ENCODE assay signal across 1 cellular context in the genomic region with DNA sequence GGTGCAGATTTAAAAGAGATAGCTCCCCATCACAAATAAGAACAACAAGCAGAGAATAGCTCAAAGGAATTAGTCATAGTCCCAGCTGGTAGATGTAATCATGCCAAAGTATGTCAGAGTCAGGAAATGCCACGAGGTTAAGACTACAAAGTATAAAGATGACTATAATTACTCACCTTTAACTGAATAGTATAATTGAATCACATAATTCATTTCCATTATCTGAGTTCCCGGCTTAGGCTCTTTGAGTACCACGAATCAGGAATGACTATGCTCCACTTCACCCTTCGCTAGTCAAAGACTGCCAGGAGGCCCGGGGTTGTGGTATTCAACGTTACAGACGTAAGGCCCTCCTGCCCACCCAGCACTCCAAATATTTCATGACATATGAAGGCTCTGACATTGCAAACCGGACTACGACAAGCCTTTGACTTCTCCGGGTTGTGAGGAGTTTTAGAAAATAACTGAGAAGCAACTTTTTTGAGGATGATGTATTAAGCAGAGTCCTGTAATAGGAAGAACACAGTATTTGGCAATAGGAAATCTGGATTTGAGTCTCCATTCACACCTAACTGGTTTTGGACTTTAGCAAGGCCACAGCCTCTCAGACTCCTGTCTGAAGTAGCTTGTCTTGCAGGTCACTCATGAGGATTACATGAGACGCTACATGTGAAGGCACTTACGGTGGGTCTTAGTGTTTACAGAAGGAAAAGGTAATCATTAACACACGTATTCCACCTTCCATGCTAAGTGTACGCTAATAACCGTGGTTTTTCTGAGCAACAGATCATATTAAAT.
TF ChIP-seq lines count a peak whose summit lies in the region.

No MANE protein-coding gene starts in this region.

TF ChIP-seq in WTC11, 78 proteins besides CTCF, POLR2A, EP300 and RAD21 (continued from another document):
- TF ChIP-seq, protein P1, sequence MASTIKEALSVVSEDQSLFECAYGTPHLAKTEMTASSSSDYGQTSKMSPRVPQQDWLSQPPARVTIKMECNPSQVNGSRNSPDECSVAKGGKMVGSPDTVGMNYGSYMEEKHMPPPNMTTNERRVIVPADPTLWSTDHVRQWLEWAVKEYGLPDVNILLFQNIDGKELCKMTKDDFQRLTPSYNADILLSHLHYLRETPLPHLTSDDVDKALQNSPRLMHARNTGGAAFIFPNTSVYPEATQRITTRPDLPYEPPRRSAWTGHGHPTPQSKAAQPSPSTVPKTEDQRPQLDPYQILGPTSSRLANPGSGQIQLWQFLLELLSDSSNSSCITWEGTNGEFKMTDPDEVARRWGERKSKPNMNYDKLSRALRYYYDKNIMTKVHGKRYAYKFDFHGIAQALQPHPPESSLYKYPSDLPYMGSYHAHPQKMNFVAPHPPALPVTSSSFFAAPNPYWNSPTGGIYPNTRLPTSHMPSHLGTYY (CRISPR knock-in tag; IDR thresholded peaks at IDR 0.05) = no peak
- TF ChIP-seq, protein P2, sequence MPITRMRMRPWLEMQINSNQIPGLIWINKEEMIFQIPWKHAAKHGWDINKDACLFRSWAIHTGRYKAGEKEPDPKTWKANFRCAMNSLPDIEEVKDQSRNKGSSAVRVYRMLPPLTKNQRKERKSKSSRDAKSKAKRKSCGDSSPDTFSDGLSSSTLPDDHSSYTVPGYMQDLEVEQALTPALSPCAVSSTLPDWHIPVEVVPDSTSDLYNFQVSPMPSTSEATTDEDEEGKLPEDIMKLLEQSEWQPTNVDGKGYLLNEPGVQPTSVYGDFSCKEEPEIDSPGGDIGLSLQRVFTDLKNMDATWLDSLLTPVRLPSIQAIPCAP (CRISPR knock-in tag; IDR thresholded peaks at IDR 0.05) = no peak
- TF ChIP-seq, protein P3, sequence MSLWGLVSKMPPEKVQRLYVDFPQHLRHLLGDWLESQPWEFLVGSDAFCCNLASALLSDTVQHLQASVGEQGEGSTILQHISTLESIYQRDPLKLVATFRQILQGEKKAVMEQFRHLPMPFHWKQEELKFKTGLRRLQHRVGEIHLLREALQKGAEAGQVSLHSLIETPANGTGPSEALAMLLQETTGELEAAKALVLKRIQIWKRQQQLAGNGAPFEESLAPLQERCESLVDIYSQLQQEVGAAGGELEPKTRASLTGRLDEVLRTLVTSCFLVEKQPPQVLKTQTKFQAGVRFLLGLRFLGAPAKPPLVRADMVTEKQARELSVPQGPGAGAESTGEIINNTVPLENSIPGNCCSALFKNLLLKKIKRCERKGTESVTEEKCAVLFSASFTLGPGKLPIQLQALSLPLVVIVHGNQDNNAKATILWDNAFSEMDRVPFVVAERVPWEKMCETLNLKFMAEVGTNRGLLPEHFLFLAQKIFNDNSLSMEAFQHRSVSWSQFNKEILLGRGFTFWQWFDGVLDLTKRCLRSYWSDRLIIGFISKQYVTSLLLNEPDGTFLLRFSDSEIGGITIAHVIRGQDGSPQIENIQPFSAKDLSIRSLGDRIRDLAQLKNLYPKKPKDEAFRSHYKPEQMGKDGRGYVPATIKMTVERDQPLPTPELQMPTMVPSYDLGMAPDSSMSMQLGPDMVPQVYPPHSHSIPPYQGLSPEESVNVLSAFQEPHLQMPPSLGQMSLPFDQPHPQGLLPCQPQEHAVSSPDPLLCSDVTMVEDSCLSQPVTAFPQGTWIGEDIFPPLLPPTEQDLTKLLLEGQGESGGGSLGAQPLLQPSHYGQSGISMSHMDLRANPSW (CRISPR knock-in tag; conservative IDR thresholded peaks at IDR 0.05; ENCODE audit: low read depth) = no peak
- TF ChIP-seq CREM (CRISPR knock-in tag; IDR thresholded peaks at IDR 0.05) (no peak), FOXP1 (CRISPR knock-in tag; IDR thresholded peaks at IDR 0.05; ENCODE audit: borderline replicate concordance) (no peak), ZNF232 (CRISPR knock-in tag; IDR thresholded peaks at IDR 0.05) (no peak), KAT7 (CRISPR knock-in tag; IDR thresholded peaks at IDR 0.05; ENCODE audit: borderline replicate concordance) (no peak), IRF2 (CRISPR knock-in tag; IDR thresholded peaks at IDR 0.05; ENCODE audit: borderline replicate concordance, low read depth) (no peak), FOXK1 (CRISPR knock-in tag; IDR thresholded peaks at IDR 0.05) (no peak), USF2 (CRISPR knock-in tag; IDR thresholded peaks at IDR 0.05) (no peak), NR1H2 (CRISPR knock-in tag; IDR thresholded peaks at IDR 0.05) (no peak)
